8 cellular contexts compared by ENCODE assay signal in genomic region chr17:41835214-41835799, GRCh38. TPM values are rescaled to one million over a fixed set of nuclear protein-coding genes. Genes with fewer than 3 reads are reported as not detected.
A peak's percentile ranks its signal among the peaks of the same experiment; 100 is the strongest.
DNase-seq lines count a peak whose midpoint lies in the region; ATAC-seq, FAIRE-seq and TF ChIP-seq lines count a peak whose summit lies in the region.

No MANE protein-coding gene starts in this region.

- H4K5ac ChIP-seq in H1 (ENCODE audit: insufficient read length, low read depth, low read length) = no peak overlapping the region

- H4K20me1 ChIP-seq in OCI-LY1 (ENCODE audit: insufficient read depth, low read length) = no peaks in the 10 kb centered on the region
- H4K20me1 ChIP-seq in H1 (replicated peaks in 1 of 2; ENCODE audit: control insufficient read depth in 1 of 2, insufficient read depth in 2 of 2, low read length in 2 of 2) = no peaks in the 10 kb centered on the region

- CTCF ChIA-PET in A673 (lab: Charles Lee) (no interaction called here), H1 (lab: Charles Lee; ENCODE audit: partially characterized antibody) (interaction anchor here (1.0 to 2.3 kb wide), 4 partner anchors 12 to 41 kb away, joined by 3 to 6 read pairs (median 3); no protein-coding TSS in a partner anchor)

- no peak overlapping the region for H2BK20ac ChIP-seq in H1 (ENCODE audit: low read length)

- peak overlapping the region; percentile 40 to 95 (median 82) for H3K27ac Mint-ChIP-seq in naive thymus-derived CD8-positive, alpha-beta T cell

- TF ChIP-seq RAD21 in H1 (IDR thresholded peaks at IDR 0.05 in 1 of 2, conservative IDR thresholded peaks at IDR 0.05 in 1 of 2; ENCODE audit: low read depth in 2 of 2, low read length in 2 of 2) = no peak

- no peak overlapping the region for H2BK12ac ChIP-seq in H1 (ENCODE audit: low read depth, low read length)

- TF ChIP-seq POLR2A in H1 (IDR thresholded peaks at IDR 0.05; ENCODE audit: control extremely low read depth in 1 of 2, low read depth in 2 of 2, low read length in 2 of 2) = no peak

- H3K4me2 ChIP-seq in OCI-LY1 (ENCODE audit: low read length) (peak overlapping the region; percentile 66), H1 (ENCODE audit: insufficient read depth in 1 of 2, low read depth in 2 of 2, low read length in 2 of 2) (peak overlapping the region; percentile 80 to 83)

- WGBS in H1 (ENCODE audit: extremely low coverage in 1 of 2, insufficient coverage in 1 of 2, insufficient read length in 1 of 2, insufficient replicate concordance in 2 of 2, low coverage in 1 of 2, low lambda C conversion rate in 2 of 2, missing lambda C conversion rate in 1 of 2), 2 experiments = 24% methylated on average over 13 of the region's 13 CpGs; no CpG with 5 or more reads in 1 of the 2 experiments

- no peak for TF ChIP-seq CTCF in A673 (conservative IDR thresholded peaks at IDR 0.05; ENCODE audit: low read depth, low read length)
- TF ChIP-seq CTCF in OCI-LY1 (IDR thresholded peaks at IDR 0.05; ENCODE audit: low read length) = no peak
- TF ChIP-seq CTCF in H1 (IDR thresholded peaks at IDR 0.05; ENCODE audit: control extremely low read depth in 1 of 3, insufficient read depth in 1 of 3, low read depth in 1 of 3, low read length in 3 of 3) = no peak

- no peak for DNase-seq in A673 (ENCODE audit: low spot score)
- no peak for DNase-seq in H1 (ENCODE audit: low read depth in 1 of 2, low spot score in 2 of 2)
- no peak for DNase-seq in naive thymus-derived CD8-positive, alpha-beta T cell
- no peak for DNase-seq in NCI-H1092 (lab: John Stamatoyannopoulos, UW)
- DNase-seq in COLO668 (lab: John Stamatoyannopoulos, UW; ENCODE audit: unreplicated experiment) = no peak
- no peak for DNase-seq in DMS79 (lab: John Stamatoyannopoulos, UW)

- H3F3A ChIP-seq in OCI-LY1 (ENCODE audit: insufficient read depth, low read length) = no peaks in the 10 kb centered on the region

- no peaks in the 10 kb centered on the region for H3K9me3 Mint-ChIP-seq in naive thymus-derived CD8-positive, alpha-beta T cell

- 0 out of 2 replicates have a peak overlapping the region, but pooled peaks have one; percentile 35 for H2BK5ac ChIP-seq in H1 (ENCODE audit: low read depth, low read length)

- H3K9me3 ChIP-seq in A673 (ENCODE audit: low read depth, low read length, poor library complexity, severe bottlenecking) (no peaks in the 10 kb centered on the region), OCI-LY1 (ENCODE audit: low read length) (no peaks in the 10 kb centered on the region), H1 (ENCODE audit: insufficient read depth in 2 of 2, low read depth in 1 of 2, low read length in 1 of 2) (no peaks in the 10 kb centered on the region)

- peaks cover 3% of the 10 kb centered on the region for H3K36me3 ChIP-seq in A673 (ENCODE audit: insufficient read depth, low read length, poor library complexity, severe bottlenecking)
- H3K36me3 ChIP-seq in OCI-LY1 (ENCODE audit: insufficient read depth, low read length) = peaks cover 23% of the 10 kb centered on the region
- H3K36me3 ChIP-seq in H1 (ENCODE audit: control insufficient read depth in 2 of 4, insufficient read depth in 4 of 4, low read length in 3 of 4) = peaks cover 0 to 23% (median 7%) of the 10 kb centered on the region in 4 experiments; a peak in 4 of 8 replicates

- no peak overlapping the region for H2BK120ac ChIP-seq in H1 (replicated peaks; ENCODE audit: low read depth, low read length)

- H3K4me3 Mint-ChIP-seq in naive thymus-derived CD8-positive, alpha-beta T cell = peak overlapping the region; percentile 79 to 93 (median 86)

- no peak for FAIRE-seq in H1 (lab: Jason Lieb, UNC)

- POLR2A ChIA-PET in A673 (lab: Charles Lee; ENCODE audit: low non-redundant PET) = no interaction called here
- POLR2A ChIA-PET in H1 (lab: Charles Lee; ENCODE audit: partially characterized antibody) = interaction anchor here (1.1 to 3.3 kb wide), 11 partner anchors 10 to 145 kb away, joined by 3 to 18 read pairs (median 5); partner anchors contain the start of genes ACLY, FKBP10 and JUP
- POLR2A ChIA-PET in naive thymus-derived CD8-positive, alpha-beta T cell (lab: Charles Lee) = interaction anchor here (0.6 to 3.6 kb wide), 7 partner anchors 13 to 1019 kb away, joined by 3 to 18 read pairs (median 3); partner anchors contain the start of genes ACLY, KLHL11 and P3H4

- H3K27me3 ChIP-seq in A673 (replicated peaks; ENCODE audit: insufficient read depth, low read depth, low read length, poor library complexity) (no peaks in the 10 kb centered on the region), OCI-LY1 (ENCODE audit: insufficient read depth, low read length) (peaks cover 2% of the 10 kb centered on the region; the same call in 1 of the 2 replicates), H1 (replicated peaks in 1 of 4; ENCODE audit: control insufficient read depth in 3 of 4, extremely low read depth in 1 of 4, insufficient read depth in 3 of 4, low read length in 3 of 4) (peaks cover 0 to 5% (median 0%) of the 10 kb centered on the region in 4 experiments; a peak in 1 of 7 replicates)

- peaks cover 0 to 1% (median 0%) of the 10 kb centered on the region in 5 donors for H3K27me3 Mint-ChIP-seq in naive thymus-derived CD8-positive, alpha-beta T cell

- no peak overlapping the region for H3K14ac ChIP-seq in H1 (ENCODE audit: insufficient read length)

- peak; percentile 37 for ATAC-seq in GM19035 (IDR thresholded peaks at IDR 0.05; ENCODE audit: unreplicated experiment)
- ATAC-seq in naive thymus-derived CD8-positive, alpha-beta T cell = no peak

- H3K27ac ChIP-seq in A673 (ENCODE audit: low read depth, low read length, poor library complexity, severe bottlenecking) (peak overlapping the region; percentile 71), OCI-LY1 (ENCODE audit: low read depth, low read length, poor library complexity, severe bottlenecking) (no peak overlapping the region), H1 (ENCODE audit: low read depth, low read length) (no peak overlapping the region)

- H3K9me2 ChIP-seq in OCI-LY1 (ENCODE audit: low read depth, low read length) = no peaks in the 10 kb centered on the region

- peaks cover 0 to 24% (median 5%) of the 10 kb centered on the region in 3 donors for H3K36me3 Mint-ChIP-seq in naive thymus-derived CD8-positive, alpha-beta T cell

- H3K9ac ChIP-seq in OCI-LY1 (ENCODE audit: low read length) (peak overlapping the region; percentile 86), H1 (replicated peaks in 1 of 4; ENCODE audit: extremely low read depth in 1 of 4, low read depth in 3 of 4, low read length in 3 of 4) (peak overlapping the region in 3 of 4 experiments; percentile 54 to 78 (median 62); a peak in 5 of 7 replicates)

- H3K4ac ChIP-seq in H1 (replicated peaks; ENCODE audit: insufficient read length, low read depth, low read length) = no peak overlapping the region

- H4K91ac ChIP-seq in H1 (replicated peaks; ENCODE audit: insufficient read length, low read length) = no peak overlapping the region

- TF ChIP-seq EP300 in H1 (IDR thresholded peaks at IDR 0.05; ENCODE audit: borderline replicate concordance in 1 of 2, low read depth in 2 of 2, low read length in 2 of 2) = no peak

- peak overlapping the region; percentile 46 for H3K56ac ChIP-seq in H1 (replicated peaks; ENCODE audit: insufficient read length, low read depth, low read length)

- intact Hi-C loops in A673 (cut with micrococcal nuclease; ENCODE audit: unreplicated experiment) = no loop called here

- H3K4me3 ChIP-seq in A673 (ENCODE audit: low read depth, low read length, poor library complexity, severe bottlenecking) (peak overlapping the region; percentile 74), OCI-LY1 (ENCODE audit: low read depth, low read length, poor library complexity, severe bottlenecking) (peak overlapping the region; percentile 94), H1 (ENCODE audit: extremely low read depth in 1 of 4, insufficient read depth in 2 of 4, low read depth in 3 of 4, low read length in 4 of 4) (peak overlapping the region; percentile 74 to 96 (median 82))

- H3K4me1 Mint-ChIP-seq in naive thymus-derived CD8-positive, alpha-beta T cell = peaks cover 8 to 26% (median 14%) of the 10 kb centered on the region in 4 donors

- H2AK5ac ChIP-seq in H1 (ENCODE audit: low read depth, low read length) = no peak overlapping the region

- no TSS peak for BruUV-seq in A673 (replicated peaks; lab: Mats Ljungman, UMichigan)

- H3K18ac ChIP-seq in H1 (ENCODE audit: extremely low read depth, low read length) = no peak overlapping the region

- no peak overlapping the region for H2BK15ac ChIP-seq in H1 (ENCODE audit: low read length)

- no peaks in the 10 kb centered on the region for H3K79me2 ChIP-seq in OCI-LY1 (ENCODE audit: insufficient read depth, low read length)
- H3K79me2 ChIP-seq in H1 (ENCODE audit: control insufficient read depth in 1 of 2, insufficient read depth in 2 of 2, low read length in 2 of 2) = no peaks in the 10 kb centered on the region

- peaks cover 6% of the 10 kb centered on the region; the same call in 1 of the 2 replicates for H3K23me2 ChIP-seq in H1 (ENCODE audit: low read depth, low read length)

- H3K23ac ChIP-seq in H1 (ENCODE audit: insufficient read length) = no peak overlapping the region

- no peak overlapping the region for H4K8ac ChIP-seq in H1 (ENCODE audit: extremely low read depth, insufficient read depth, low read length)

- peaks cover 5% of the 10 kb centered on the region; the same call in 1 of the 2 replicates for H3K79me1 ChIP-seq in H1 (ENCODE audit: low read depth, low read length)

- no peak overlapping the region for H2AFZ ChIP-seq in OCI-LY1 (ENCODE audit: low read length)
- H2AFZ ChIP-seq in H1 (ENCODE audit: low read length) = peak overlapping the region; percentile 42; the same call in 1 of the 2 replicates

- H3K4me1 ChIP-seq in A673 (ENCODE audit: insufficient read depth, low read length, poor library complexity, severe bottlenecking) (no peaks in the 10 kb centered on the region), OCI-LY1 (ENCODE audit: insufficient read depth, low read length, severe bottlenecking) (peaks cover 16% of the 10 kb centered on the region), H1 (replicated peaks in 1 of 4; ENCODE audit: control insufficient read depth in 3 of 4, insufficient read depth in 4 of 4, low read length in 3 of 4) (peaks cover 0 to 5% (median 0%) of the 10 kb centered on the region in 4 experiments; a peak in 1 of 7 replicates)

RNA-seq across cellular contexts. Expression of gene NT5C3B, which starts 0.7 kb away (rescaled TPM):
- 46.7 and 50.7 TPM in 2 replicates for total RNA-seq in A673 (2021)
- total RNA-seq in H1 (2021; fragmentation: NEBNext Ultra II Directional; extraction: Animal tissue kit (Norgen Biotek cat#: 25700)) = 68.7 and 71.4 TPM in 2 replicates
- polyA plus RNA-seq in H1 (2011; rRNA removed) = 86.9 and 94.5 TPM in 2 replicates
- polyA plus RNA-seq in H1 (2011; cell fraction: cytosol; rRNA removed) = 101 TPM
- 76.7 TPM for polyA plus RNA-seq in H1 (2011; cell fraction: nucleus; rRNA removed)
- 64.8 to 85.1 TPM (median 79.0 TPM) in 4 replicates for polyA plus RNA-seq in H1 (2012, experiment 1 of 2)
- polyA plus RNA-seq in H1 (2012, experiment 2 of 2) = 93.2 TPM
- polyA plus RNA-seq in H1 (2013, experiment 1 of 2) = 59.6 TPM
- 59.2 TPM for polyA plus RNA-seq in H1 (2013, experiment 2 of 2)
- polyA minus RNA-seq in H1 (2011; rRNA and poly(A)+ RNA removed) = 54.5 and 69.3 TPM in 2 replicates
- polyA minus RNA-seq in H1 (2011; cell fraction: cytosol; rRNA and poly(A)+ RNA removed) = 34.0 TPM
- polyA minus RNA-seq in H1 (2011; cell fraction: nucleus; rRNA and poly(A)+ RNA removed) = 47.8 TPM
- 10 to 100 TPM; 51.3 to 54.0 TPM for total RNA-seq in naive thymus-derived CD8-positive, alpha-beta T cell
- 10 to 100 TPM; 38.4 to 64.7 (median 41.5) TPM for polyA plus RNA-seq in naive thymus-derived CD8-positive, alpha-beta T cell

RNA-seq across cellular contexts. Expression of gene KLHL10, which starts 2.3 kb away (rescaled TPM):
- total RNA-seq in A673 (2021) = not detected in 2 replicates
- 0.19 TPM in 1 of 2 replicates, not detected in the other for total RNA-seq in H1 (2021; fragmentation: NEBNext Ultra II Directional; extraction: Animal tissue kit (Norgen Biotek cat#: 25700))
- polyA plus RNA-seq in H1 (2011; rRNA removed) = 0.14 and 0.26 TPM in 2 replicates
- polyA plus RNA-seq in H1 (2011; cell fraction: cytosol; rRNA removed) = 0.43 TPM
- polyA plus RNA-seq in H1 (2011; cell fraction: nucleus; rRNA removed) = 0.71 TPM
- 0.29 to 0.45 TPM (median 0.36 TPM) in 4 replicates for polyA plus RNA-seq in H1 (2012, experiment 1 of 2)
- polyA plus RNA-seq in H1 (2012, experiment 2 of 2) = not detected
- polyA plus RNA-seq in H1 (2013, experiment 1 of 2) = 0.24 TPM
- 0.09 TPM for polyA plus RNA-seq in H1 (2013, experiment 2 of 2)
- polyA minus RNA-seq in H1 (2011; rRNA and poly(A)+ RNA removed) = 0.17 and 1.0 TPM in 2 replicates
- not detected for polyA minus RNA-seq in H1 (2011; cell fraction: cytosol; rRNA and poly(A)+ RNA removed)
- polyA minus RNA-seq in H1 (2011; cell fraction: nucleus; rRNA and poly(A)+ RNA removed) = not detected
- not detected for total RNA-seq in naive thymus-derived CD8-positive, alpha-beta T cell
- polyA plus RNA-seq in naive thymus-derived CD8-positive, alpha-beta T cell = under 1 TPM in 1 of 3 donors, not detected in 2; 0.09 TPM

RNA-seq across cellular contexts. Expression of gene FKBP10, which starts 22.5 kb away (rescaled TPM):
- total RNA-seq in A673 (2021) = 30.0 and 43.6 TPM in 2 replicates
- total RNA-seq in H1 (2021; fragmentation: NEBNext Ultra II Directional; extraction: Animal tissue kit (Norgen Biotek cat#: 25700)) = 173 and 179 TPM in 2 replicates
- polyA plus RNA-seq in H1 (2011; rRNA removed) = 283 and 410 TPM in 2 replicates
- polyA plus RNA-seq in H1 (2011; cell fraction: cytosol; rRNA removed) = 347 TPM
- 1,193 TPM for polyA plus RNA-seq in H1 (2011; cell fraction: nucleus; rRNA removed)
- polyA plus RNA-seq in H1 (2012, experiment 1 of 2) = 206 to 277 TPM (median 242 TPM) in 4 replicates
- polyA plus RNA-seq in H1 (2012, experiment 2 of 2) = 146 TPM
- polyA plus RNA-seq in H1 (2013, experiment 1 of 2) = 233 TPM
- 222 TPM for polyA plus RNA-seq in H1 (2013, experiment 2 of 2)
- 102 and 130 TPM in 2 replicates for polyA minus RNA-seq in H1 (2011; rRNA and poly(A)+ RNA removed)
- polyA minus RNA-seq in H1 (2011; cell fraction: cytosol; rRNA and poly(A)+ RNA removed) = 115 TPM
- polyA minus RNA-seq in H1 (2011; cell fraction: nucleus; rRNA and poly(A)+ RNA removed) = 148 TPM
- total RNA-seq in naive thymus-derived CD8-positive, alpha-beta T cell = not detected
- polyA plus RNA-seq in naive thymus-derived CD8-positive, alpha-beta T cell = not detected

RNA-seq across cellular contexts. Expression of gene P3H4, which starts 23.6 kb away (rescaled TPM):
- 5.9 and 6.6 TPM in 2 replicates for total RNA-seq in A673 (2021)
- 22.6 and 23.4 TPM in 2 replicates for total RNA-seq in H1 (2021; fragmentation: NEBNext Ultra II Directional; extraction: Animal tissue kit (Norgen Biotek cat#: 25700))
- 26.7 and 36.6 TPM in 2 replicates for polyA plus RNA-seq in H1 (2011; rRNA removed)
- 32.3 TPM for polyA plus RNA-seq in H1 (2011; cell fraction: cytosol; rRNA removed)
- 26.2 TPM for polyA plus RNA-seq in H1 (2011; cell fraction: nucleus; rRNA removed)
- polyA plus RNA-seq in H1 (2012, experiment 1 of 2) = 19.2 to 25.6 TPM (median 23.3 TPM) in 4 replicates
- 18.1 TPM for polyA plus RNA-seq in H1 (2012, experiment 2 of 2)
- 27.7 TPM for polyA plus RNA-seq in H1 (2013, experiment 1 of 2)
- polyA plus RNA-seq in H1 (2013, experiment 2 of 2) = 29.1 TPM
- polyA minus RNA-seq in H1 (2011; rRNA and poly(A)+ RNA removed) = 13.9 and 14.4 TPM in 2 replicates
- polyA minus RNA-seq in H1 (2011; cell fraction: cytosol; rRNA and poly(A)+ RNA removed) = 22.9 TPM
- 22.3 TPM for polyA minus RNA-seq in H1 (2011; cell fraction: nucleus; rRNA and poly(A)+ RNA removed)
- 1 to 10 TPM; 4.4 to 6.0 TPM for total RNA-seq in naive thymus-derived CD8-positive, alpha-beta T cell
- polyA plus RNA-seq in naive thymus-derived CD8-positive, alpha-beta T cell = 1 to 10 TPM; 4.0 to 6.2 (median 5.8) TPM

RNA-seq across cellular contexts. Expression of gene KLHL11, which starts 29.9 kb away (rescaled TPM):
- 10.8 and 12.0 TPM in 2 replicates for total RNA-seq in A673 (2021)
- 12.8 and 13.7 TPM in 2 replicates for total RNA-seq in H1 (2021; fragmentation: NEBNext Ultra II Directional; extraction: Animal tissue kit (Norgen Biotek cat#: 25700))
- 3.4 and 4.2 TPM in 2 replicates for polyA plus RNA-seq in H1 (2011; rRNA removed)
- 5.6 TPM for polyA plus RNA-seq in H1 (2011; cell fraction: cytosol; rRNA removed)
- 3.2 TPM for polyA plus RNA-seq in H1 (2011; cell fraction: nucleus; rRNA removed)
- polyA plus RNA-seq in H1 (2012, experiment 1 of 2) = 2.6 to 3.0 TPM (median 2.9 TPM) in 4 replicates
- 0.22 TPM for polyA plus RNA-seq in H1 (2012, experiment 2 of 2)
- 4.0 TPM for polyA plus RNA-seq in H1 (2013, experiment 1 of 2)
- 3.7 TPM for polyA plus RNA-seq in H1 (2013, experiment 2 of 2)
- 32.4 and 39.9 TPM in 2 replicates for polyA minus RNA-seq in H1 (2011; rRNA and poly(A)+ RNA removed)
- 16.1 TPM for polyA minus RNA-seq in H1 (2011; cell fraction: cytosol; rRNA and poly(A)+ RNA removed)
- 13.4 TPM for polyA minus RNA-seq in H1 (2011; cell fraction: nucleus; rRNA and poly(A)+ RNA removed)
- 10 to 100 TPM; 21.6 to 22.6 TPM for total RNA-seq in naive thymus-derived CD8-positive, alpha-beta T cell
- 1 to 10 TPM; 5.0 to 6.3 (median 5.4) TPM for polyA plus RNA-seq in naive thymus-derived CD8-positive, alpha-beta T cell

Comparison
In these comparisons a context has a peak if more than half of its experiments do, and no peak if none do; other contexts are left out.
1. RNA of gene FKBP10, which starts 22.5 kb away (total RNA-seq): 173 to 179 TPM in H1 and 30.0 to 43.6 TPM in A673; not detected in naive thymus-derived CD8-positive, alpha-beta T cell; every median in the first group is over 10 times any median in the second.
2. Peak in every context shown above with its lines, with median percentiles within 50 percentile points of each other: H3K4me3 ChIP-seq.